In genomic region chr7:3965794-3966395, GRCh38 we compare ENCODE assay signal across 23 cellular contexts.
DNase-seq lines count a peak whose midpoint lies in the region; ATAC-seq, FAIRE-seq and TF ChIP-seq lines count a peak whose summit lies in the region.
"Had no signal": no experiment of that assay in that cellular context is flagged by ENCODE, and none has a peak within 500 bp of the region (broad histone marks: within the 10 kb centered on the region; RNA-seq: fewer than 3 reads in every experiment).

No MANE protein-coding gene starts in this region.

- 38 to 41% methylated on average over 15 of the region's 15 CpGs for WGBS in pancreas, 2 donors

- H3K4me3 ChIP-seq in pancreas: no peak overlapping the region
- H3K4me3 ChIP-seq: BLaER1 treated with 17β-estradiol and CSF1 and Interleukin-3, amounts not matched to agents 10 nM and 100 nM; GM23338; HAP-1 had no signal

- H3K36me3 ChIP-seq in pancreas: no peaks in the 10 kb centered on the region
- H3K36me3 ChIP-seq: BE2C; BLaER1 treated with 17β-estradiol and CSF1 and Interleukin-3, amounts not matched to agents 10 nM and 100 nM; HAP-1 had no signal

- no peak for DNase-seq in activated T-cell treated with anti-CD3 and anti-CD28 coated beads, Interleukin-2, amount 50 U/mL, for 24 hours
- DNase-seq in activated T-cell treated with anti-CD3 and anti-CD28 coated beads, Interleukin-2, amount 50 U/mL, for 1 hour: no peak
- DNase-seq in neural crest cell (ENCODE audit: low read depth, low spot score): no peak
- DNase-seq in pancreas: peak in 5 of 6 donors; percentile 58 to 79 (median 68)
- DNase-seq in cerebellar cortex (ENCODE audit: low spot score): no peak
- no peak for DNase-seq in D721Med (ENCODE audit: insufficient read length, low spot score)
- DNase-seq: AML-193; BE2C; CD4-positive, alpha-beta T cell; CD8-positive, alpha-beta memory T cell; DMS53; DMS79 treated with DMSO at 0.1 percent for 48 hours; GF-D8; HFFc6 had no signal

- no peaks in the 10 kb centered on the region for H3K27me3 ChIP-seq in pancreas
- H3K27me3 ChIP-seq: BE2C; BLaER1 treated with 17β-estradiol and CSF1 and Interleukin-3, amounts not matched to agents 10 nM and 100 nM had no signal

- no peaks in the 10 kb centered on the region for H3K27me3 Mint-ChIP-seq in activated T-cell treated with anti-CD3 and anti-CD28 coated beads, Interleukin-2, amount 50 U/mL, for 24 hours
- no peaks in the 10 kb centered on the region for H3K27me3 Mint-ChIP-seq in neural crest cell (ENCODE audit: low read depth)
- H3K27me3 Mint-ChIP-seq: CD4-positive, alpha-beta T cell had no signal

- no peaks in the 10 kb centered on the region for H3K36me3 Mint-ChIP-seq in activated T-cell treated with anti-CD3 and anti-CD28 coated beads, Interleukin-2, amount 50 U/mL, for 24 hours (ENCODE audit: low read depth)
- peaks cover 6% of the 10 kb centered on the region for H3K36me3 Mint-ChIP-seq in neural crest cell (ENCODE audit: low read depth)
- H3K36me3 Mint-ChIP-seq: CD14-positive monocyte; CD8-positive, alpha-beta memory T cell had no signal

- TF ChIP-seq CTCF in neural crest cell (conservative IDR thresholded peaks at IDR 0.05) (no peak), pancreas (IDR thresholded peaks at IDR 0.05) (no peak), D721Med (IDR thresholded peaks at IDR 0.05; ENCODE audit: insufficient read depth, missing control alignments) (no peak)

- H3K4me1 Mint-ChIP-seq in activated T-cell treated with anti-CD3 and anti-CD28 coated beads, Interleukin-2, amount 50 U/mL, for 24 hours (ENCODE audit: low read depth): no peaks in the 10 kb centered on the region
- H3K4me1 Mint-ChIP-seq in neural crest cell: peaks cover 12% of the 10 kb centered on the region
- H3K4me1 Mint-ChIP-seq: CD14-positive monocyte; CD8-positive, alpha-beta memory T cell had no signal

- no peaks in the 10 kb centered on the region for H3K9me3 Mint-ChIP-seq in activated T-cell treated with anti-CD3 and anti-CD28 coated beads, Interleukin-2, amount 50 U/mL, for 24 hours
- H3K9me3 Mint-ChIP-seq in neural crest cell: no peaks in the 10 kb centered on the region
- H3K9me3 Mint-ChIP-seq: GM23338 had no signal

- peaks cover 9 to 22% (median 17%) of the 10 kb centered on the region in 3 donors for H3K4me1 ChIP-seq in pancreas
- H3K4me1 ChIP-seq: BE2C; BLaER1 treated with 17β-estradiol and CSF1 and Interleukin-3, amounts not matched to agents 10 nM and 100 nM; HAP-1 had no signal

- peak overlapping the region in 3 of 4 donors; percentile 44 to 62 (median 55) for H3K27ac ChIP-seq in pancreas
- H3K27ac ChIP-seq: 22Rv1; BLaER1 treated with 17β-estradiol and CSF1 and Interleukin-3, amounts not matched to agents 10 nM and 100 nM had no signal

- intact Hi-C loops in pancreas (cut with DNase I): no loop called here

- H3K9me3 ChIP-seq in pancreas: no peaks in the 10 kb centered on the region
- H3K9me3 ChIP-seq: BE2C, HAP-1 had no signal

- peak overlapping the region; percentile 50 for H3K27ac Mint-ChIP-seq in activated T-cell treated with anti-CD3 and anti-CD28 coated beads, Interleukin-2, amount 50 U/mL, for 24 hours
- H3K27ac Mint-ChIP-seq in neural crest cell (ENCODE audit: unreplicated experiment): peak overlapping the region; percentile 54
- H3K27ac Mint-ChIP-seq: CD4-positive, alpha-beta T cell; CD8-positive, alpha-beta memory T cell; GM23338; HFFc6 had no signal

- peak; percentile 87 to 89 (median 87) for ATAC-seq in pancreas
- no peak for ATAC-seq in esophagus mucosa
- ATAC-seq: GM23338 had no signal

- no peak for FAIRE-seq in pancreas (lab: Jason Lieb, UNC)
- no peak for FAIRE-seq in D721Med (lab: Jason Lieb, UNC)
- FAIRE-seq: A204.1, GM12891, GM18507 had no signal

- H3K4me3 Mint-ChIP-seq in activated T-cell treated with anti-CD3 and anti-CD28 coated beads, Interleukin-2, amount 50 U/mL, for 24 hours: no peak overlapping the region
- H3K4me3 Mint-ChIP-seq in neural crest cell: no peak overlapping the region
- H3K4me3 Mint-ChIP-seq: CD14-positive monocyte; CD4-positive, alpha-beta T cell; CD8-positive, alpha-beta memory T cell; GM23338; HFFc6 had no signal

Comparison
In these comparisons a context has a peak if more than half of its experiments do, and no peak if none do; other contexts are left out.
1. DNase-seq: peak in pancreas (5 of 6); none in activated T-cell treated with anti-CD3 and anti-CD28 coated beads, Interleukin-2, amount 50 U/mL, for 24 hours (single experiment), activated T-cell treated with anti-CD3 and anti-CD28 coated beads, Interleukin-2, amount 50 U/mL, for 1 hour (single experiment), neural crest cell (single experiment), cerebellar cortex (single experiment) and D721Med (single experiment).